8 cellular contexts compared by ENCODE assay signal in the genomic region with DNA sequence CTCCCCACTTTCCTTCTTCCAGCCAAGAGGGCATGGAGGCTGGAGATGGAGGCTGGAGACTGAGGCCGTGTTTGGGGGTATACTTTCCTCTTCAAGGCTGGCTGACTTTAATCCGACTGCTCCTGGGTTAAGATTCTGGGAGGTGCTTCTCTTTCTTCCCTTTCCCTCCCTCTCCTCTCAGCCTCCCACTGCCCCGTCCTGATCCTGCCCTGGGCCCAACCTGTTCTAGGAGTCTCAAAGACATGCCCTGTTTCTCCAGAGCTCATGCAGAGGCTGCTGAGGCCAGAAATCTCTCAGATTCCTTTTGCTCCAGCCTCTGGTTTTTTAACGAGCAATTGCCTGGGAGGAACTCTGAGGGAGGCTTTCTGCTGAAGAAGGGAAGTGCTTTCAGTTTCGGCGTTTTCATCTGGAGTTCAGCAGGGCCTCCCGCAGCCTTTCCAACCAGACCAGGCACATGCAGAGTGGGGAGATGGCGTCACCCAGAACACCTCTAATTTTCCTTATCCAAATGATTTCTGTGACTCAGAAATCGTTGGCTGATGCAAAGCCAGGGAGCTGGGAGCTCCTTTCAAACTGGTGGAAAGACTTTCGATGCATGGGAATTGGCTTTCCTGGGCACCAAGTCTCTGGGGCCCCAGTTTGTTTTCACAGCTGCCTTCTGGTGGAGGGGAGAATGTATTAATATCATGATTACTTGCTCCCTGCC. TPM values are rescaled to one million over a fixed set of nuclear protein-coding genes. Genes with fewer than 3 reads are reported as not detected.
DNase-seq lines count a peak whose midpoint lies in the region; ATAC-seq, FAIRE-seq and TF ChIP-seq lines count a peak whose summit lies in the region.

No MANE protein-coding gene starts in this region.

- H3K27ac ChIP-seq in liver (ENCODE audit: low read depth in 1 of 2, low read length in 2 of 2): peak overlapping the region; percentile 43 to 50
- H3K27ac ChIP-seq in HepG2 (ENCODE audit: extremely low read length, insufficient read depth, low read length): no peak overlapping the region
- peak overlapping the region; percentile 60 to 85 (median 81) for H3K27ac ChIP-seq in stomach

- peak overlapping the region; percentile 84 for H3K27ac Mint-ChIP-seq in activated T-helper 1 cell treated with anti-CD3 and anti-CD28 coated beads, Interleukin-12 subunit alpha, Interleukin-12 subunit beta, Interleukin-2, Interleukin-4 antibody, amounts not matched to agents 30 ng/mL and 10 ng/mL and 1 ng/mL, durations not matched to agents 14 hours and 24 hours and 36 hours

- no peaks in the 10 kb centered on the region for H4K20me1 ChIP-seq in HepG2 (ENCODE audit: insufficient read depth, low read length)

- POLR2A ChIA-PET in HepG2 (lab: Yijun Ruan, JAX): no interaction called here

- in situ Hi-C loops in HepG2 (cut with HindIII; ENCODE audit: extremely low pct_ligation_motif_present, low pct_unique_long_range_greater_than_20kb): no loop called here

- no peaks in the 10 kb centered on the region for H3K27me3 Mint-ChIP-seq in activated T-helper 1 cell treated with anti-CD3 and anti-CD28 coated beads, Interleukin-12 subunit alpha, Interleukin-12 subunit beta, Interleukin-2, Interleukin-4 antibody, amounts not matched to agents 30 ng/mL and 10 ng/mL and 1 ng/mL, durations not matched to agents 14 hours and 24 hours and 36 hours (ENCODE audit: insufficient read depth)

- peaks cover 2% of the 10 kb centered on the region for H3K36me3 Mint-ChIP-seq in activated T-helper 1 cell treated with anti-CD3 and anti-CD28 coated beads, Interleukin-12 subunit alpha, Interleukin-12 subunit beta, Interleukin-2, Interleukin-4 antibody, amounts not matched to agents 30 ng/mL and 10 ng/mL and 1 ng/mL, durations not matched to agents 14 hours and 24 hours and 36 hours (ENCODE audit: low read depth)

- H3K27me3 ChIP-seq in liver (ENCODE audit: control insufficient read depth in 4 of 4, insufficient read depth in 4 of 4, low read length in 3 of 4) (no peaks in the 10 kb centered on the region), HepG2 (ENCODE audit: control insufficient read depth in 1 of 2, insufficient read depth in 2 of 2, low read length in 2 of 2) (no peaks in the 10 kb centered on the region), stomach (no peaks in the 10 kb centered on the region)

- TF ChIP-seq POLR2A in HepG2 (IDR thresholded peaks at IDR 0.05; ENCODE audit: insufficient read depth in 1 of 2, low read depth in 2 of 2, low read length in 2 of 2) (no peak), stomach (IDR thresholded peaks at IDR 0.05) (no peak)

- TF ChIP-seq CTCF in liver (IDR thresholded peaks at IDR 0.05; ENCODE audit: low read depth, low read length, missing input control) (no peak), HepG2 (CRISPR knock-in tag; IDR thresholded peaks at IDR 0.05) (no peak), stomach (IDR thresholded peaks at IDR 0.05) (no peak)

- H3K36me3 ChIP-seq in liver (ENCODE audit: control insufficient read depth in 4 of 4, insufficient read depth in 3 of 4, low read depth in 1 of 4, low read length in 3 of 4): no peaks in the 10 kb centered on the region
- no peaks in the 10 kb centered on the region for H3K36me3 ChIP-seq in HepG2 (replicated peaks in 1 of 2; ENCODE audit: control insufficient read depth in 1 of 2, insufficient read depth in 2 of 2, low read length in 2 of 2)
- no peaks in the 10 kb centered on the region for H3K36me3 ChIP-seq in stomach

- H3K9ac ChIP-seq in liver (ENCODE audit: low read depth in 1 of 2, low read length in 2 of 2): no peak overlapping the region
- H3K9ac ChIP-seq in HepG2 (ENCODE audit: insufficient read depth, low read depth, low read length): no peak overlapping the region

- ATAC-seq in HepG2: no peak
- no peak for ATAC-seq in GM21576 (IDR thresholded peaks at IDR 0.05; ENCODE audit: unreplicated experiment)
- ATAC-seq in HG03342 (IDR thresholded peaks at IDR 0.05; ENCODE audit: unreplicated experiment): no peak
- ATAC-seq in HG03196 (IDR thresholded peaks at IDR 0.05; ENCODE audit: unreplicated experiment): no peak

- H3K9me3 ChIP-seq in liver (ENCODE audit: control insufficient read depth in 4 of 4, low read length in 3 of 4) (no peaks in the 10 kb centered on the region), HepG2 (ENCODE audit: low read length) (no peaks in the 10 kb centered on the region), stomach (no peaks in the 10 kb centered on the region)

- 61% methylated on average over 10 of the region's 10 CpGs for WGBS in liver
- WGBS in HepG2 (ENCODE audit: low lambda C conversion rate): 37% methylated on average over 7 of the region's 10 CpGs
- 12 to 61% (median 22%) methylated on average over 9 to 10 of the region's 10 CpGs for WGBS in stomach, 5 donors

- CTCF ChIA-PET in HepG2 (lab: Yijun Ruan, JAX; ENCODE audit: low intra/inter-chr PET ratio, low total read pairs): no interaction called here

- DNase-seq in HepG2 (ENCODE audit: low spot score) (no peak), islet precursor cell (peak; percentile 86), stomach (peak; percentile 48)
- no peak for DNase-seq in activated T-helper 1 cell treated with anti-CD3 and anti-CD28 coated beads, Interleukin-12 subunit alpha, Interleukin-12 subunit beta, Interleukin-2, Interleukin-4 antibody, amounts not matched to agents 30 ng/mL and 10 ng/mL and 1 ng/mL, durations not matched to agents 14 hours and 24 hours and 36 hours (ENCODE audit: low spot score)

- H3K4me1 ChIP-seq in liver (ENCODE audit: control insufficient read depth in 4 of 4, insufficient read depth in 4 of 4, low read length in 3 of 4) (no peaks in the 10 kb centered on the region), HepG2 (ENCODE audit: insufficient read depth, low read length) (no peaks in the 10 kb centered on the region), stomach (peaks cover 0 to 53% (median 24%) of the 10 kb centered on the region in 4 donors)

- no peak for FAIRE-seq in HepG2 (lab: Jason Lieb, UNC)

- peak overlapping the region; percentile 61 for H3K4me3 Mint-ChIP-seq in activated T-helper 1 cell treated with anti-CD3 and anti-CD28 coated beads, Interleukin-12 subunit alpha, Interleukin-12 subunit beta, Interleukin-2, Interleukin-4 antibody, amounts not matched to agents 30 ng/mL and 10 ng/mL and 1 ng/mL, durations not matched to agents 14 hours and 24 hours and 36 hours

- intact Hi-C loops in HepG2 (cut with micrococcal nuclease; ENCODE audit: unreplicated experiment): no loop called here
- intact Hi-C loops in activated T-helper 1 cell treated with anti-CD3 and anti-CD28 coated beads, Interleukin-12 subunit alpha, Interleukin-12 subunit beta, Interleukin-2, Interleukin-4 antibody, amounts not matched to agents 30 ng/mL and 10 ng/mL and 1 ng/mL, durations not matched to agents 14 hours and 24 hours and 36 hours (cut with micrococcal nuclease): no loop called here
- intact Hi-C loops in stomach (cut with DNase I; ENCODE audit: low total_unique reads): no loop called here

- no peak for TF ChIP-seq EP300 in HepG2 (IDR thresholded peaks at IDR 0.05; ENCODE audit: low read depth in 2 of 2, low read length in 2 of 2)
- no peak for TF ChIP-seq EP300 in HepG2 (CRISPR knock-in tag; IDR thresholded peaks at IDR 0.05; ENCODE audit: borderline replicate concordance)
- TF ChIP-seq EP300 in stomach (IDR thresholded peaks at IDR 0.05): no peak

- no peak overlapping the region for H3K4me2 ChIP-seq in HepG2 (ENCODE audit: low read depth, low read length)

- no peak overlapping the region for H3K4me3 ChIP-seq in liver (ENCODE audit: low read depth in 1 of 3, low read length in 3 of 3)
- no peak overlapping the region for H3K4me3 ChIP-seq in HepG2 (replicated peaks in 1 of 3; ENCODE audit: insufficient read depth in 1 of 3, low read depth in 2 of 3, low read length in 3 of 3)
- H3K4me3 ChIP-seq in stomach: peak overlapping the region in 2 of 4 donors; percentile 3

- peak in 1 of 2 donors; percentile 23 for TF ChIP-seq RAD21 in liver (IDR thresholded peaks at IDR 0.05)
- TF ChIP-seq RAD21 in HepG2 (CRISPR knock-in tag; IDR thresholded peaks at IDR 0.05): no peak

- H3K79me2 ChIP-seq in HepG2 (ENCODE audit: insufficient read depth, low read length): no peaks in the 10 kb centered on the region

- peaks cover 86% of the 10 kb centered on the region for H3K4me1 Mint-ChIP-seq in activated T-helper 1 cell treated with anti-CD3 and anti-CD28 coated beads, Interleukin-12 subunit alpha, Interleukin-12 subunit beta, Interleukin-2, Interleukin-4 antibody, amounts not matched to agents 30 ng/mL and 10 ng/mL and 1 ng/mL, durations not matched to agents 14 hours and 24 hours and 36 hours (ENCODE audit: low read depth)

- no peak overlapping the region for H2AFZ ChIP-seq in HepG2 (ENCODE audit: low read length)

- no TSS peak for BruUV-seq in HepG2 (replicated peaks; lab: Mats Ljungman, UMichigan)

- no peaks in the 10 kb centered on the region for H3K9me3 Mint-ChIP-seq in activated T-helper 1 cell treated with anti-CD3 and anti-CD28 coated beads, Interleukin-12 subunit alpha, Interleukin-12 subunit beta, Interleukin-2, Interleukin-4 antibody, amounts not matched to agents 30 ng/mL and 10 ng/mL and 1 ng/mL, durations not matched to agents 14 hours and 24 hours and 36 hours

RNA-seq across cellular contexts. Expression of a gene that starts 34.5 kb away (rescaled TPM):
- total RNA-seq in liver: not detected
- not detected for polyA plus RNA-seq in liver
- total RNA-seq in HepG2 (2016; rRNA removed; fragmentation: Illumina TruSeq; extraction: Trizol): not detected in 2 replicates
- total RNA-seq in HepG2 (2016; cell fraction: cytosol; rRNA removed; fragmentation: Illumina TruSeq; extraction: Trizol; ENCODE audit: low read depth): not detected in 2 replicates
- total RNA-seq in HepG2 (2016; cell fraction: insoluble cytoplasmic fraction; rRNA removed; fragmentation: Illumina TruSeq; extraction: Trizol): not detected in 2 replicates
- total RNA-seq in HepG2 (2016; cell fraction: membrane; rRNA removed; fragmentation: Illumina TruSeq; extraction: Trizol): not detected in 2 replicates
- total RNA-seq in HepG2 (2016; cell fraction: nucleus; rRNA removed; fragmentation: Illumina TruSeq; extraction: Trizol): not detected in 2 replicates
- not detected in 2 replicates for polyA plus RNA-seq in HepG2 (2011; rRNA removed)
- polyA plus RNA-seq in HepG2 (2011; cell fraction: cytosol; rRNA removed): not detected in 2 replicates
- polyA plus RNA-seq in HepG2 (2011; cell fraction: nucleus; rRNA removed): not detected in 2 replicates
- polyA plus RNA-seq in HepG2 (2012): not detected in 2 replicates
- not detected in 2 replicates for polyA plus RNA-seq in HepG2 (2016; cell fraction: cytosol; fragmentation: Illumina TruSeq; extraction: Trizol; ENCODE audit: low read depth)
- polyA plus RNA-seq in HepG2 (2016; cell fraction: insoluble cytoplasmic fraction; fragmentation: Illumina TruSeq; extraction: Trizol; ENCODE audit: low read depth): not detected in 2 replicates
- not detected in 2 replicates for polyA plus RNA-seq in HepG2 (2016; cell fraction: membrane; fragmentation: Illumina TruSeq; extraction: Trizol; ENCODE audit: low read depth)
- not detected in 2 replicates for polyA plus RNA-seq in HepG2 (2016; cell fraction: nucleus; fragmentation: Illumina TruSeq; extraction: Trizol; ENCODE audit: insufficient read depth, low read depth)
- polyA minus RNA-seq in HepG2 (2011; rRNA and poly(A)+ RNA removed; ENCODE audit: low replicate concordance): not detected in 2 replicates
- polyA minus RNA-seq in HepG2 (2011; cell fraction: cytosol; rRNA and poly(A)+ RNA removed): not detected in 2 replicates
- polyA minus RNA-seq in HepG2 (2011; cell fraction: nucleus; rRNA and poly(A)+ RNA removed): not detected in 2 replicates
- total RNA-seq in activated T-helper 1 cell treated with anti-CD3 and anti-CD28 coated beads, Interleukin-12 subunit alpha, Interleukin-12 subunit beta, Interleukin-2, Interleukin-4 antibody, amounts not matched to agents 30 ng/mL and 10 ng/mL and 1 ng/mL, durations not matched to agents 14 hours and 24 hours and 36 hours: 0.05 TPM in 2 replicates
- total RNA-seq in stomach: under 1 TPM in 1 of 5 donors, not detected in 4; 0.18 TPM
- polyA plus RNA-seq in stomach: under 1 TPM in 1 of 3 donors, not detected in 2; 0.31 TPM

Comparison
In these comparisons a context has a peak if more than half of its experiments do, and no peak if none do; other contexts are left out.
1. DNase-seq: peak in islet precursor cell (single experiment) and stomach (single experiment); none in HepG2 (single experiment) and activated T-helper 1 cell treated with anti-CD3 and anti-CD28 coated beads, Interleukin-12 subunit alpha, Interleukin-12 subunit beta, Interleukin-2, Interleukin-4 antibody, amounts not matched to agents 30 ng/mL and 10 ng/mL and 1 ng/mL, durations not matched to agents 14 hours and 24 hours and 36 hours (single experiment).